Comparison of ENCODE assay signal across 8 cellular contexts in genomic region chr11:63985812-63986155, GRCh38. TPM values are rescaled to one million over a fixed set of nuclear protein-coding genes. Genes with fewer than 3 reads are reported as not detected.
DNase-seq lines count a peak whose midpoint lies in the region; ATAC-seq and TF ChIP-seq lines count a peak whose summit lies in the region.

No MANE protein-coding gene starts in this region.

- no peaks in the 10 kb centered on the region for H3K27me3 Mint-ChIP-seq in CD4-positive, alpha-beta T cell
- H3K27me3 Mint-ChIP-seq in GM23338 (ENCODE audit: insufficient read depth, low read depth, poor library complexity): peaks cover 20% of the 10 kb centered on the region
- no peaks in the 10 kb centered on the region for H3K27me3 Mint-ChIP-seq in activated naive CD4-positive, alpha-beta T cell treated with anti-CD3 and anti-CD28 coated beads, Interleukin-2, amount 10 ng/mL, durations not matched to agents 7 days and 5 days

- H3K4me3 Mint-ChIP-seq in CD4-positive, alpha-beta T cell: peak overlapping the region; percentile 96
- H3K4me3 Mint-ChIP-seq in GM23338: peak overlapping the region; percentile 84
- H3K4me3 Mint-ChIP-seq in activated naive CD4-positive, alpha-beta T cell treated with anti-CD3 and anti-CD28 coated beads, Interleukin-2, amount 10 ng/mL, durations not matched to agents 7 days and 5 days: peak overlapping the region; percentile 99

- no peak for TF ChIP-seq POLR2A in spleen (IDR thresholded peaks at IDR 0.05)

- H3K9me3 ChIP-seq in CD4-positive, alpha-beta T cell (ENCODE audit: control insufficient read depth, low read length): no peaks in the 10 kb centered on the region
- no peaks in the 10 kb centered on the region for H3K9me3 ChIP-seq in left ventricle myocardium inferior (replicated peaks)
- no peaks in the 10 kb centered on the region for H3K9me3 ChIP-seq in spleen

- H3K4me2 ChIP-seq in GM23338: peak overlapping the region; percentile 83

- H3K4me3 ChIP-seq in GM23338: peak overlapping the region; percentile 79
- H3K4me3 ChIP-seq in left ventricle myocardium inferior: peak overlapping the region; percentile 97
- peak overlapping the region; percentile 89 to 100 (median 98) for H3K4me3 ChIP-seq in spleen

- H3K79me2 ChIP-seq in GM23338 (replicated peaks; ENCODE audit: insufficient read depth): peaks cover 28% of the 10 kb centered on the region

- H3K9me3 Mint-ChIP-seq in CD4-positive, alpha-beta T cell: no peaks in the 10 kb centered on the region
- no peaks in the 10 kb centered on the region for H3K9me3 Mint-ChIP-seq in GM23338
- H3K9me3 Mint-ChIP-seq in activated naive CD4-positive, alpha-beta T cell treated with anti-CD3 and anti-CD28 coated beads, Interleukin-2, amount 10 ng/mL, durations not matched to agents 7 days and 5 days: no peaks in the 10 kb centered on the region

- POLR2A ChIA-PET in CD4-positive, alpha-beta T cell (lab: Charles Lee): interaction anchor here (0.7 to 1.9 kb wide), 10 partner anchors 11 to 1144 kb away, joined by 3 to 15 read pairs (median 4); partner anchors contain the start of genes COX8A, MARK2, PPP1R14B and PRDX5
- POLR2A ChIA-PET in RWPE1 (lab: Yijun Ruan, JAX; ENCODE audit: low non-redundant PET): no interaction called here

- peaks cover 16% of the 10 kb centered on the region for H3K4me1 ChIP-seq in GM23338 (ENCODE audit: insufficient read depth)
- peaks cover 48% of the 10 kb centered on the region for H3K4me1 ChIP-seq in left ventricle myocardium inferior
- peaks cover 11 to 74% (median 42%) of the 10 kb centered on the region in 6 donors for H3K4me1 ChIP-seq in spleen

- peak; percentile 80 for ATAC-seq in CD4-positive, alpha-beta T cell (ENCODE audit: poor library complexity)
- peak; percentile 38 for ATAC-seq in GM23338

- TF ChIP-seq CTCF in CD4-positive, alpha-beta T cell (IDR thresholded peaks at IDR 0.05): no peak
- TF ChIP-seq CTCF in GM23338 (conservative IDR thresholded peaks at IDR 0.05; ENCODE audit: low read depth in 2 of 2) (no peak), RWPE1 (conservative IDR thresholded peaks at IDR 0.05; ENCODE audit: low read depth) (no peak), left ventricle myocardium inferior (IDR thresholded peaks at IDR 0.05; ENCODE audit: borderline replicate concordance) (no peak), spleen (IDR thresholded peaks at IDR 0.05 in 8 of 11, conservative IDR thresholded peaks at IDR 0.05 in 3 of 11) (no peak)

- H3K36me3 ChIP-seq in GM23338 (ENCODE audit: insufficient read depth) (peaks cover 12% of the 10 kb centered on the region; the same call in 1 of the 2 replicates), left ventricle myocardium inferior (peaks cover 18% of the 10 kb centered on the region), spleen (peaks cover 3 to 30% (median 27%) of the 10 kb centered on the region in 6 donors)

- H3K9me2 ChIP-seq in GM23338 (ENCODE audit: insufficient read depth): no peaks in the 10 kb centered on the region

- intact Hi-C loops in CD4-positive, alpha-beta T cell (cut with DNase I, micrococcal nuclease): loop anchor here (1.0 to 5.0 kb wide), 2 partner anchors 11 to 148 kb away; partner anchors contain the start of genes COX8A (in 2 of the 2) and MARK2 (in 1 of the 2)
- intact Hi-C loops in left ventricle myocardium inferior (cut with micrococcal nuclease): no loop called here
- intact Hi-C loops in spleen (cut with DNase I; ENCODE audit: low total_unique reads): no loop called here

- peaks cover 10% of the 10 kb centered on the region for H4K20me1 ChIP-seq in GM23338 (replicated peaks; ENCODE audit: insufficient read depth)

- H3K4me1 Mint-ChIP-seq in CD4-positive, alpha-beta T cell (ENCODE audit: low read depth): peaks cover 27% of the 10 kb centered on the region
- H3K4me1 Mint-ChIP-seq in GM23338: peaks cover 25% of the 10 kb centered on the region
- H3K4me1 Mint-ChIP-seq in activated naive CD4-positive, alpha-beta T cell treated with anti-CD3 and anti-CD28 coated beads, Interleukin-2, amount 10 ng/mL, durations not matched to agents 7 days and 5 days: peaks cover 43% of the 10 kb centered on the region

- no peaks in the 10 kb centered on the region for H3K27me3 ChIP-seq in CD4-positive, alpha-beta T cell (ENCODE audit: control insufficient read depth, insufficient read depth, low read length)
- no peaks in the 10 kb centered on the region for H3K27me3 ChIP-seq in GM23338 (ENCODE audit: insufficient read depth)
- no peaks in the 10 kb centered on the region for H3K27me3 ChIP-seq in left ventricle myocardium inferior (ENCODE audit: low read depth)
- no peaks in the 10 kb centered on the region for H3K27me3 ChIP-seq in spleen (replicated peaks in 1 of 7)

- CTCF ChIA-PET in CD4-positive, alpha-beta T cell (lab: Charles Lee): interaction anchor here (1.3 kb wide), 1 partner anchor 15 kb away, joined by 7 read pairs; no protein-coding TSS in a partner anchor
- CTCF ChIA-PET in RWPE1 (lab: Yijun Ruan, JAX): interaction anchor here (1.0 kb wide), 1 partner anchor 160 kb away, joined by 3 read pairs; no protein-coding TSS in a partner anchor
- CTCF ChIA-PET in activated naive CD4-positive, alpha-beta T cell treated with anti-CD3 and anti-CD28 coated beads, Interleukin-2, amount 10 ng/mL, durations not matched to agents 7 days and 5 days (lab: Charles Lee): no interaction called here

- in situ Hi-C loops in ACHN (cut with HindIII; ENCODE audit: low pct_ligation_motif_present, low pct_unique_long_range_greater_than_20kb, low sequenced_read_pairs): no loop called here

- 0 to 1% (median 0%) methylated on average over 17 to 18 of the region's 18 CpGs for WGBS in spleen, 5 donors

- H3K36me3 Mint-ChIP-seq in CD4-positive, alpha-beta T cell (ENCODE audit: low read depth): peaks cover 37% of the 10 kb centered on the region
- H3K36me3 Mint-ChIP-seq in GM23338 (ENCODE audit: low read depth): peaks cover 37% of the 10 kb centered on the region
- peaks cover 28% of the 10 kb centered on the region for H3K36me3 Mint-ChIP-seq in activated naive CD4-positive, alpha-beta T cell treated with anti-CD3 and anti-CD28 coated beads, Interleukin-2, amount 10 ng/mL, durations not matched to agents 7 days and 5 days

- H3K27ac ChIP-seq in CD4-positive, alpha-beta T cell (ENCODE audit: low read depth, low read length): peak overlapping the region; percentile 68
- H3K27ac ChIP-seq in GM23338 (ENCODE audit: low read depth) (peak overlapping the region; percentile 95), RWPE1 (peak overlapping the region; percentile 94), left ventricle myocardium inferior (replicated peaks) (peak overlapping the region; percentile 90), spleen (peak overlapping the region; percentile 81 to 96 (median 92))

- H3K27ac Mint-ChIP-seq in CD4-positive, alpha-beta T cell: peak overlapping the region; percentile 96
- H3K27ac Mint-ChIP-seq in GM23338: peak overlapping the region; percentile 97
- H3K27ac Mint-ChIP-seq in activated naive CD4-positive, alpha-beta T cell treated with anti-CD3 and anti-CD28 coated beads, Interleukin-2, amount 10 ng/mL, durations not matched to agents 7 days and 5 days: peak overlapping the region; percentile 97

- H2AFZ ChIP-seq in GM23338: peak overlapping the region; percentile 54

- H3F3A ChIP-seq in GM23338 (replicated peaks; ENCODE audit: low read depth): peaks cover 28% of the 10 kb centered on the region; the same call in 1 of the 2 replicates

- peak; percentile 38 to 76 (median 60) for DNase-seq in CD4-positive, alpha-beta T cell
- peak; percentile 66 for DNase-seq in GM23338 (ENCODE audit: low spot score)
- DNase-seq in RWPE1 (ENCODE audit: low spot score): no peak
- DNase-seq in activated naive CD4-positive, alpha-beta T cell treated with anti-CD3 and anti-CD28 coated beads, Interleukin-2, amount 10 ng/mL, durations not matched to agents 7 days and 5 days: peak; percentile 84
- DNase-seq in left ventricle myocardium inferior: no peak
- peak; percentile 94 for DNase-seq in spleen
- no peak for DNase-seq in NCI-H1417 (lab: John Stamatoyannopoulos, UW)
- DNase-seq in ACHN: no peak

TF ChIP-seq in GM23338, 12 proteins besides CTCF, POLR2A, EP300 and RAD21 (continues in another document):
- TF ChIP-seq ZNF114 (CRISPR knock-in tag; IDR thresholded peaks at IDR 0.05) (no peak), STAT1 (IDR thresholded peaks at IDR 0.05; ENCODE audit: unreplicated experiment) (no peak)

RNA-seq across cellular contexts. Expression of gene OTUB1, which starts 0.5 kb away (rescaled TPM):
- total RNA-seq in CD4-positive, alpha-beta T cell: 10 to 100 TPM; 57.5 to 60.0 TPM
- 94.7 and 122 TPM in 2 replicates for total RNA-seq in GM23338 (2014; rRNA removed; shearing (Covaris generic))
- polyA plus RNA-seq in GM23338 (2016; fragmentation: Nextera tagmentation; extraction: Ambion mirVana): 193 and 207 TPM in 2 replicates
- total RNA-seq in left ventricle myocardium inferior: 57.0 TPM
- 10 to 100 TPM; 56.1 to 65.8 (median 58.8) TPM for total RNA-seq in spleen
- polyA plus RNA-seq in spleen: 10 to 100 TPM; 65.5 to 89.7 (median 83.5) TPM

RNA-seq across cellular contexts. Expression of gene COX8A, which starts 11.4 kb away (rescaled TPM):
- 100 to 1,000 TPM in 1 of 2 experiments, 10 to 100 TPM in 1; 89.1 to 105 TPM for total RNA-seq in CD4-positive, alpha-beta T cell
- 385 and 427 TPM in 2 replicates for total RNA-seq in GM23338 (2014; rRNA removed; shearing (Covaris generic))
- 483 and 516 TPM in 2 replicates for polyA plus RNA-seq in GM23338 (2016; fragmentation: Nextera tagmentation; extraction: Ambion mirVana)
- 920 TPM for total RNA-seq in left ventricle myocardium inferior
- total RNA-seq in spleen: 100 to 1,000 TPM; 181 to 531 (median 217) TPM
- 100 to 1,000 TPM; 340 to 698 (median 481) TPM for polyA plus RNA-seq in spleen

RNA-seq across cellular contexts. Expression of gene NAA40, which starts 47.0 kb away (rescaled TPM):
- total RNA-seq in CD4-positive, alpha-beta T cell: 10 to 100 TPM; 11.8 to 14.0 TPM
- 24.6 and 26.8 TPM in 2 replicates for total RNA-seq in GM23338 (2014; rRNA removed; shearing (Covaris generic))
- polyA plus RNA-seq in GM23338 (2016; fragmentation: Nextera tagmentation; extraction: Ambion mirVana): 10.1 and 12.1 TPM in 2 replicates
- 19.7 TPM for total RNA-seq in left ventricle myocardium inferior
- total RNA-seq in spleen: 10 to 100 TPM; 27.2 to 45.4 (median 35.9) TPM
- 10 to 100 TPM; 12.1 to 21.4 (median 19.8) TPM for polyA plus RNA-seq in spleen

RNA-seq across cellular contexts. Expression of gene FLRT1, which starts 49.9 kb away (rescaled TPM):
- not detected for total RNA-seq in CD4-positive, alpha-beta T cell
- 0.54 and 1.1 TPM in 2 replicates for total RNA-seq in GM23338 (2014; rRNA removed; shearing (Covaris generic))
- polyA plus RNA-seq in GM23338 (2016; fragmentation: Nextera tagmentation; extraction: Ambion mirVana) (0.40 and 0.76 TPM in 2 replicates), spleen (under 1 TPM in 2 of 3 donors, not detected in 1; 0.03 to 0.16 TPM)
- total RNA-seq in left ventricle myocardium inferior (0.44 TPM), spleen (under 1 TPM in 5 of 7 donors, not detected in 2; 0.10 to 0.51 (median 0.17) TPM)

Comparison
In these comparisons a context has a peak if more than half of its experiments do, and no peak if none do; other contexts are left out.
1. DNase-seq: peak in CD4-positive, alpha-beta T cell (10 of 10), GM23338 (single experiment), activated naive CD4-positive, alpha-beta T cell treated with anti-CD3 and anti-CD28 coated beads, Interleukin-2, amount 10 ng/mL, durations not matched to agents 7 days and 5 days (single experiment) and spleen (single experiment); none in RWPE1 (single experiment), left ventricle myocardium inferior (single experiment), NCI-H1417 (0 of 3) and ACHN (single experiment).
2. intact Hi-C loops: an anchor here in CD4-positive, alpha-beta T cell (1.0 to 5.0 kb wide); none called in left ventricle myocardium inferior and spleen.
3. Peak in every context shown above with its lines, with median percentiles within 50 percentile points of each other: H3K27ac ChIP-seq, H3K27ac Mint-ChIP-seq, H3K4me3 Mint-ChIP-seq and H3K4me3 ChIP-seq.